ENCODE assay signal across 11 cellular contexts in genomic region chr10:7243873-7244272, GRCh38.
DNase-seq lines count a peak whose midpoint lies in the region; ATAC-seq and TF ChIP-seq lines count a peak whose summit lies in the region.
"Had no signal": no experiment of that assay in that cellular context is flagged by ENCODE, and none has a peak within 500 bp of the region (broad histone marks: within the 10 kb centered on the region; RNA-seq: fewer than 3 reads in every experiment).

No MANE protein-coding gene starts in this region.

- no peak for DNase-seq in activated naive CD4-positive, alpha-beta T cell treated with anti-CD3 and anti-CD28 coated beads, Interleukin-2, amount 50 U/mL, for 72 hours (ENCODE audit: low spot score in 2 of 2)
- DNase-seq in activated naive CD4-positive, alpha-beta T cell (lab: John Stamatoyannopoulos, UW): no peak
- peak; percentile 68 to 71 for DNase-seq in Kasumi-1 (lab: John Stamatoyannopoulos, UW)
- DNase-seq in stimulated activated naive CD8-positive, alpha-beta T cell treated with anti-CD3 and anti-CD28 coated beads, Interleukin-15, amount 100 ng/mL, for 72 hours: no peak
- DNase-seq in osteoblast (ENCODE audit: insufficient read length, low spot score, missing footprints): no peak
- DNase-seq in dermis blood vessel endothelial cell: no peak
- no peak for DNase-seq in HuH-7.5 (ENCODE audit: low spot score)
- DNase-seq: BE2C had no signal

- no peak overlapping the region for H3K4me2 ChIP-seq in osteoblast (ENCODE audit: insufficient read depth, low read length)

- H3K4me1 Mint-ChIP-seq in stimulated activated naive CD8-positive, alpha-beta T cell treated with anti-CD3 and anti-CD28 coated beads, Interleukin-15, amount 100 ng/mL, for 72 hours: peaks cover 45% of the 10 kb centered on the region

- H3K9me3 ChIP-seq in osteoblast (ENCODE audit: low read depth, low read length): no peaks in the 10 kb centered on the region
- H3K9me3 ChIP-seq: BE2C had no signal

- no peaks in the 10 kb centered on the region for H3K4me1 ChIP-seq in osteoblast (ENCODE audit: insufficient read depth, low read length)

- peak overlapping the region; percentile 14 to 81 for H3K27ac Mint-ChIP-seq in activated naive CD4-positive, alpha-beta T cell treated with anti-CD3 and anti-CD28 coated beads, Interleukin-2, amount 50 U/mL, for 72 hours
- H3K27ac Mint-ChIP-seq in stimulated activated naive CD8-positive, alpha-beta T cell treated with anti-CD3 and anti-CD28 coated beads, Interleukin-15, amount 100 ng/mL, for 72 hours: no peak overlapping the region
- H3K27ac Mint-ChIP-seq: activated T-helper 17 cell treated with anti-CD3 and anti-CD28 coated beads, Interleukin-2, amount 50 U/mL, for 72 hours had no signal

- H3K4me3 Mint-ChIP-seq in stimulated activated naive CD8-positive, alpha-beta T cell treated with anti-CD3 and anti-CD28 coated beads, Interleukin-15, amount 100 ng/mL, for 72 hours: no peak overlapping the region
- H3K4me3 Mint-ChIP-seq: activated T-helper 17 cell treated with anti-CD3 and anti-CD28 coated beads, Interleukin-2, amount 50 U/mL, for 72 hours had no signal

- no peak overlapping the region for H2AFZ ChIP-seq in osteoblast (ENCODE audit: low read length)

- no peak overlapping the region for H3K4me3 ChIP-seq in osteoblast (ENCODE audit: insufficient read depth, low read length)

- peaks cover 0 to 6% of the 10 kb centered on the region in 2 donors for H3K9me3 Mint-ChIP-seq in activated naive CD4-positive, alpha-beta T cell treated with anti-CD3 and anti-CD28 coated beads, Interleukin-2, amount 50 U/mL, for 72 hours
- peaks cover 8 to 9% of the 10 kb centered on the region in 2 donors for H3K9me3 Mint-ChIP-seq in stimulated activated naive CD8-positive, alpha-beta T cell treated with anti-CD3 and anti-CD28 coated beads, Interleukin-15, amount 100 ng/mL, for 72 hours
- H3K9me3 Mint-ChIP-seq: activated T-helper 17 cell treated with anti-CD3 and anti-CD28 coated beads, Interleukin-2, amount 50 U/mL, for 72 hours had no signal

- no peak overlapping the region for H3K27ac ChIP-seq in osteoblast (ENCODE audit: low read depth, low read length)
- H3K27ac ChIP-seq: RWPE1 had no signal

- TF ChIP-seq CTCF in osteoblast (IDR thresholded peaks at IDR 0.05; ENCODE audit: extremely low read depth, low read depth, low read length): no peak

- H3K36me3 Mint-ChIP-seq in activated naive CD4-positive, alpha-beta T cell treated with anti-CD3 and anti-CD28 coated beads, Interleukin-2, amount 50 U/mL, for 72 hours: peaks cover 38 to 54% of the 10 kb centered on the region in 2 donors

- H3K27me3 ChIP-seq in osteoblast (ENCODE audit: insufficient read depth, low read length): no peaks in the 10 kb centered on the region
- H3K27me3 ChIP-seq: BE2C had no signal

- no peaks in the 10 kb centered on the region for H3K36me3 ChIP-seq in osteoblast (ENCODE audit: insufficient read depth, low read length)

- H4K20me1 ChIP-seq in osteoblast (ENCODE audit: insufficient read depth, low read length): no peaks in the 10 kb centered on the region

- H3K79me2 ChIP-seq in osteoblast (ENCODE audit: insufficient read depth, low read length): no peaks in the 10 kb centered on the region

- no peaks in the 10 kb centered on the region for H3K27me3 Mint-ChIP-seq in stimulated activated naive CD8-positive, alpha-beta T cell treated with anti-CD3 and anti-CD28 coated beads, Interleukin-15, amount 100 ng/mL, for 72 hours
- H3K27me3 Mint-ChIP-seq: activated T-helper 17 cell treated with anti-CD3 and anti-CD28 coated beads, Interleukin-2, amount 50 U/mL, for 72 hours had no signal

- ATAC-seq in activated naive CD4-positive, alpha-beta T cell treated with anti-CD3 and anti-CD28 coated beads, Interleukin-2, amount 50 U/mL, for 72 hours: no peak
- peak; percentile 84 for ATAC-seq in HG02623 (IDR thresholded peaks at IDR 0.05; ENCODE audit: unreplicated experiment)
- peak; percentile 32 for ATAC-seq in stimulated activated naive CD8-positive, alpha-beta T cell treated with anti-CD3 and anti-CD28 coated beads, Interleukin-15, amount 100 ng/mL, for 72 hours
- ATAC-seq: activated T-helper 17 cell treated with anti-CD3 and anti-CD28 coated beads, Interleukin-2, amount 50 U/mL, for 72 hours had no signal

Comparison
In these comparisons a context has a peak if more than half of its experiments do, and no peak if none do; other contexts are left out.
1. ATAC-seq: peak in HG02623 (single experiment) and stimulated activated naive CD8-positive, alpha-beta T cell treated with anti-CD3 and anti-CD28 coated beads, Interleukin-15, amount 100 ng/mL, for 72 hours (single experiment); none in activated naive CD4-positive, alpha-beta T cell treated with anti-CD3 and anti-CD28 coated beads, Interleukin-2, amount 50 U/mL, for 72 hours (0 of 2).
2. DNase-seq: peak in Kasumi-1 (2 of 2); none in activated naive CD4-positive, alpha-beta T cell treated with anti-CD3 and anti-CD28 coated beads, Interleukin-2, amount 50 U/mL, for 72 hours (0 of 2), activated naive CD4-positive, alpha-beta T cell (0 of 4), stimulated activated naive CD8-positive, alpha-beta T cell treated with anti-CD3 and anti-CD28 coated beads, Interleukin-15, amount 100 ng/mL, for 72 hours (0 of 2), osteoblast (single experiment), dermis blood vessel endothelial cell (single experiment) and HuH-7.5 (single experiment).
3. H3K27ac Mint-ChIP-seq: peak in activated naive CD4-positive, alpha-beta T cell treated with anti-CD3 and anti-CD28 coated beads, Interleukin-2, amount 50 U/mL, for 72 hours (2 of 2); none in stimulated activated naive CD8-positive, alpha-beta T cell treated with anti-CD3 and anti-CD28 coated beads, Interleukin-15, amount 100 ng/mL, for 72 hours (0 of 2).